8 cellular contexts compared by ENCODE assay signal in genomic region chr6:159038914-159039884, GRCh38.
DNase-seq lines count a peak whose midpoint lies in the region; ATAC-seq and TF ChIP-seq lines count a peak whose summit lies in the region.

No MANE protein-coding gene starts in this region.

- DNase-seq in GM13976 (ENCODE audit: low spot score) (peak; percentile 72), KG1 (lab: John Stamatoyannopoulos, UW) (peak; percentile 81), amniotic epithelial cell (ENCODE audit: low read depth) (peak; percentile 52), middle frontal gyrus (ENCODE audit: extremely low spot score, low spot score) (peak; percentile 10), NCI-H345 (lab: John Stamatoyannopoulos, UW) (no peak), NCI-H146 (lab: John Stamatoyannopoulos, UW) (no peak)
- no peak for DNase-seq in activated CD8-positive, alpha-beta memory T cell treated with anti-CD3 and anti-CD28 coated beads, Interleukin-2, amount 50 U/mL, for 4 hours

- peak; percentile 78 for ATAC-seq in GM21576 (IDR thresholded peaks at IDR 0.05; ENCODE audit: unreplicated experiment)

- in situ Hi-C loops in GM13976 (cut with MboI; ENCODE audit: low sequenced_read_pairs, unreplicated experiment) = no loop called here

- TF ChIP-seq CTCF in GM13976 (IDR thresholded peaks at IDR 0.05; ENCODE audit: borderline replicate concordance, control extremely low read depth, extremely low read depth, insufficient read depth, missing control alignments) = no peak

Comparison
In these comparisons a context has a peak if more than half of its experiments do, and no peak if none do; other contexts are left out.
1. DNase-seq: peak in GM13976 (single experiment), KG1 (single experiment), amniotic epithelial cell (single experiment) and middle frontal gyrus (single experiment); none in NCI-H345 (single experiment), NCI-H146 (single experiment) and activated CD8-positive, alpha-beta memory T cell treated with anti-CD3 and anti-CD28 coated beads, Interleukin-2, amount 50 U/mL, for 4 hours (single experiment).